In genomic region chr10:117920956-117921355, GRCh38 we compare ENCODE assay signal across 23 cellular contexts.
"Had no signal": no experiment of that assay in that cellular context is flagged by ENCODE, and none has a peak within 500 bp of the region (broad histone marks: within the 10 kb centered on the region; RNA-seq: fewer than 3 reads in every experiment).

No MANE protein-coding gene starts in this region.

- FAIRE-seq: endometrium, frontal cortex, kidney had no signal

- H2AFZ ChIP-seq: hepatocyte had no signal

- H3K4me1 ChIP-seq: colonic mucosa, foreskin keratinocyte, gastroesophageal sphincter, heart left ventricle, left lung, lower lobe of right lung had no signal

- H3K9me3 ChIP-seq: colonic mucosa, gastroesophageal sphincter, heart left ventricle, left lung, lower lobe of right lung, mucosa of descending colon had no signal

- H3K27me3 ChIP-seq: colonic mucosa, foreskin keratinocyte, hepatocyte had no signal

- H3K36me3 ChIP-seq: colonic mucosa, gastroesophageal sphincter, heart left ventricle, left lung, lower lobe of right lung had no signal

- ATAC-seq: effector memory CD8-positive, alpha-beta T cell; esophagus mucosa; foreskin keratinocyte; gastroesophageal sphincter; heart left ventricle; left lung; left ventricle myocardium superior; lower lobe of right lung; mucosa of descending colon had no signal

- H3K4me2 ChIP-seq: hepatocyte had no signal

- H3K4me3 ChIP-seq: colonic mucosa, gastroesophageal sphincter, heart left ventricle, hepatocyte, left lung, lower lobe of right lung, mucosa of descending colon had no signal

- H3K27ac ChIP-seq: colonic mucosa, epithelial cell of prostate, foreskin keratinocyte, gastroesophageal sphincter, heart left ventricle, hepatocyte, left lung, lower lobe of right lung had no signal

- DNase-seq: colonic mucosa; cortex of kidney; effector CD8-positive, alpha-beta T cell; effector memory CD8-positive, alpha-beta T cell; endodermal cell; foreskin keratinocyte; heart left ventricle; hypothalamus; immature natural killer cell; islet precursor cell; kidney; kidney glomerular epithelial cell; left lung; left ventricle myocardium superior; lower lobe of right lung; mesenchymal stem cell; mucosa of descending colon had no signal
